15 cellular contexts compared by ENCODE assay signal in the genomic region with DNA sequence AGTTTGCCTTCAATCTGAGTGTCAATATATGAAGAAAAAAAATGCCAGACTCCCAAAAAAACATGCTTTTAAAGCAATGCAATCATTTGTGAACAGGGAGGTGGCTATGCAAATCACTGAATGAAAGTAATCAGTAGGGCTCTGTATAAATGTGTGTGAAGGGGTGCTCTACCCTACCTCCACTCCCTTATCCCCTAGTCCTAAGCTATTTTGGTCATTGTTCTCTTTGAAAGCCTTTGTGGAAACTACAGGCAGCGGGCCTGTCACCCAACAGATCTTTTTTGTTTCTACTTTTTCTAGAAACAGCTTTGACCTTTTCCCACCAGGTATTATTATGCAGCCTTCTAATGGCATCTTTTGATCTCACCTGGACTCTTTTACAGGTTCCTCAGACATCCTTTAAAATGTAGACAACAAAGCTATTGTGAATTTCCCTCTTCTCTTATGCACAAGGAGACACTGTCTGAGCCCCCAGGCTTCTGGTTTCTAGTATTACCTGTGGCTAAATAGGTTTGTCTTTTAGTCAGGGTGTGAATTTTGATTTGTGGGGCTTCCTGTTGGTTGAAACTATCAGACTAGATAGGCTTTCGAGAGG. TPM values are rescaled to one million over a fixed set of nuclear protein-coding genes. Genes with fewer than 3 reads are reported as not detected.
A peak's percentile ranks its signal among the peaks of the same experiment; 100 is the strongest.
DNase-seq lines count a peak whose midpoint lies in the region; ATAC-seq and TF ChIP-seq lines count a peak whose summit lies in the region.
"Had no signal": no experiment of that assay in that cellular context is flagged by ENCODE, and none has a peak within 500 bp of the region (broad histone marks: within the 10 kb centered on the region; RNA-seq: fewer than 3 reads in every experiment).

No MANE protein-coding gene starts in this region.

- intact Hi-C loops in heart left ventricle (cut with DNase I) (no loop called here), upper lobe of right lung (cut with DNase I) (no loop called here)

- H3K36me3 Mint-ChIP-seq in endodermal cell (ENCODE audit: low read depth): peaks cover 32% of the 10 kb centered on the region

- no peaks in the 10 kb centered on the region for H3K27me3 Mint-ChIP-seq in endodermal cell (ENCODE audit: insufficient read depth)
- H3K27me3 Mint-ChIP-seq: CD4-positive, alpha-beta T cell had no signal

- 91 to 100% methylated on average over 1 to 2 of the region's 2 CpGs for WGBS in endodermal cell (ENCODE audit: insufficient coverage in 1 of 2, insufficient read length in 1 of 2), 2 experiments
- 84 to 92% (median 89%) methylated on average over 2 of the region's 2 CpGs for WGBS in heart left ventricle, 4 donors

- no peak overlapping the region for H3K4me3 ChIP-seq in HL-60 (replicated peaks; ENCODE audit: insufficient read depth, low read length)
- no peak overlapping the region for H3K4me3 ChIP-seq in endodermal cell (ENCODE audit: low read length)
- H3K4me3 ChIP-seq in neutrophil (ENCODE audit: low read depth in 1 of 2, low read length in 1 of 2): no peak overlapping the region
- no peak overlapping the region for H3K4me3 ChIP-seq in heart left ventricle
- H3K4me3 ChIP-seq in upper lobe of right lung: no peak overlapping the region
- H3K4me3 ChIP-seq: HAP-1 had no signal

- peak; percentile 57 for DNase-seq in ELF-1 (ENCODE audit: low read depth, low spot score)
- no peak for DNase-seq in HL-60 (ENCODE audit: low read depth in 1 of 2, low spot score in 1 of 2)
- DNase-seq in endodermal cell: no peak
- no peak for DNase-seq in heart left ventricle
- no peak for DNase-seq in NOMO-1 treated with DMSO at 0.1 percent for 48 hours (lab: John Stamatoyannopoulos, UW; ENCODE audit: unreplicated experiment)
- no peak for DNase-seq in upper lobe of right lung
- DNase-seq: ACHN; Caco-2; CD4-positive, alpha-beta T cell; GDM1 had no signal

- H3K4me3 Mint-ChIP-seq in endodermal cell: no peak overlapping the region
- H3K4me3 Mint-ChIP-seq: CD4-positive, alpha-beta T cell had no signal

- ATAC-seq in heart left ventricle (no peak), HG03175 (IDR thresholded peaks at IDR 0.05; ENCODE audit: unreplicated experiment) (no peak), upper lobe of right lung (no peak)

- H3K4me1 ChIP-seq in endodermal cell (ENCODE audit: control insufficient read depth, insufficient read depth, low read length): no peaks in the 10 kb centered on the region
- peaks cover 49 to 73% of the 10 kb centered on the region in 2 experiments for H3K4me1 ChIP-seq in neutrophil (ENCODE audit: control insufficient read depth in 1 of 2, insufficient read depth in 1 of 2, low read depth in 1 of 2, low read length in 1 of 2)
- peaks cover 0 to 13% (median 0%) of the 10 kb centered on the region in 12 donors for H3K4me1 ChIP-seq in heart left ventricle
- no peaks in the 10 kb centered on the region for H3K4me1 ChIP-seq in upper lobe of right lung
- H3K4me1 ChIP-seq: Caco-2, HAP-1 had no signal

- no peak overlapping the region for H3K9ac ChIP-seq in endodermal cell (ENCODE audit: extremely low read depth, low read length, poor library complexity, severe bottlenecking)
- H3K9ac ChIP-seq: KMS-11 had no signal

- H3K27ac ChIP-seq in HL-60 (replicated peaks) (peak overlapping the region; percentile 65; the same call in 1 of the 2 replicates), endodermal cell (ENCODE audit: low read depth, low read length) (no peak overlapping the region), neutrophil (peak overlapping the region; percentile 95), heart left ventricle (no peak overlapping the region), upper lobe of right lung (no peak overlapping the region)
- H3K27ac ChIP-seq: C4-2B, KMS-11 had no signal

- H3K27ac Mint-ChIP-seq in endodermal cell: peak overlapping the region; percentile 12
- H3K27ac Mint-ChIP-seq: CD4-positive, alpha-beta T cell had no signal

- peaks cover 3% of the 10 kb centered on the region for H3K4me1 Mint-ChIP-seq in endodermal cell

- no peaks in the 10 kb centered on the region for H3K9me3 ChIP-seq in endodermal cell (ENCODE audit: control insufficient read depth, low read length)
- H3K9me3 ChIP-seq in neutrophil: no peaks in the 10 kb centered on the region
- no peaks in the 10 kb centered on the region for H3K9me3 ChIP-seq in heart left ventricle
- no peaks in the 10 kb centered on the region for H3K9me3 ChIP-seq in upper lobe of right lung
- H3K9me3 ChIP-seq: Caco-2, HAP-1 had no signal

- no peak for TF ChIP-seq POLR2A in heart left ventricle (IDR thresholded peaks at IDR 0.05)

- H3K27me3 ChIP-seq in HL-60 (ENCODE audit: insufficient read depth, poor library complexity, severe bottlenecking) (no peaks in the 10 kb centered on the region), endodermal cell (ENCODE audit: control insufficient read depth, insufficient read depth, low read length, poor library complexity, severe bottlenecking) (no peaks in the 10 kb centered on the region), neutrophil (no peaks in the 10 kb centered on the region), heart left ventricle (no peaks in the 10 kb centered on the region), upper lobe of right lung (no peaks in the 10 kb centered on the region)

- H3K9me3 Mint-ChIP-seq in endodermal cell: no peaks in the 10 kb centered on the region
- H3K9me3 Mint-ChIP-seq: CD4-positive, alpha-beta T cell had no signal

- TF ChIP-seq CTCF in HL-60 (IDR thresholded peaks at IDR 0.05; ENCODE audit: insufficient read depth, low read length) (no peak), endodermal cell (conservative IDR thresholded peaks at IDR 0.05) (no peak), neutrophil (IDR thresholded peaks at IDR 0.05) (no peak), heart left ventricle (IDR thresholded peaks at IDR 0.05) (no peak), upper lobe of right lung (IDR thresholded peaks at IDR 0.05) (no peak)

- peaks cover 52% of the 10 kb centered on the region for H3K36me3 ChIP-seq in endodermal cell (ENCODE audit: control insufficient read depth, insufficient read depth, low read length)
- H3K36me3 ChIP-seq in neutrophil: peaks cover 27% of the 10 kb centered on the region
- H3K36me3 ChIP-seq in heart left ventricle: peaks cover 0 to 67% (median 54%) of the 10 kb centered on the region in 9 donors
- H3K36me3 ChIP-seq in upper lobe of right lung: peaks cover 56% of the 10 kb centered on the region

RNA-seq across cellular contexts. Expression of a gene that starts 9.2 kb away (rescaled TPM):
- 10 to 100 TPM; 42.5 to 46.3 TPM for total RNA-seq in endodermal cell
- 28.5 TPM for polyA plus RNA-seq in endodermal cell (2013, experiment 1 of 2)
- polyA plus RNA-seq in endodermal cell (2013, experiment 2 of 2): 32.0 TPM
- total RNA-seq in heart left ventricle: 10 to 100 TPM; 13.9 to 29.2 (median 22.9) TPM
- 10 to 100 TPM; 10.9 to 11.8 TPM for polyA plus RNA-seq in heart left ventricle
- total RNA-seq in upper lobe of right lung: 37.5 TPM

Comparison
In these comparisons a context has a peak if more than half of its experiments do, and no peak if none do; other contexts are left out.
1. H3K27ac ChIP-seq: peak in HL-60 (single experiment) and neutrophil (single experiment); none in endodermal cell (single experiment), heart left ventricle (0 of 12) and upper lobe of right lung (single experiment).